9 cellular contexts compared by ENCODE assay signal in genomic region chr3:129975332-129976090, GRCh38. TPM values are rescaled to one million over a fixed set of nuclear protein-coding genes. Genes with fewer than 3 reads are reported as not detected.
DNase-seq lines count a peak whose midpoint lies in the region; ATAC-seq and TF ChIP-seq lines count a peak whose summit lies in the region.
"Had no signal": no experiment of that assay in that cellular context is flagged by ENCODE, and none has a peak within 500 bp of the region (broad histone marks: within the 10 kb centered on the region; RNA-seq: fewer than 3 reads in every experiment).

No MANE protein-coding gene starts in this region.

- peaks cover 11% of the 10 kb centered on the region for H3K4me1 Mint-ChIP-seq in activated B cell treated with CpG ODN at 0.5 μM for 24 hours
- peaks cover 10% of the 10 kb centered on the region for H3K4me1 Mint-ChIP-seq in progenitor cell of endocrine pancreas (ENCODE audit: low read depth)

- H3K27me3 Mint-ChIP-seq in activated B cell treated with CpG ODN at 0.5 μM for 24 hours, result peaks cover 60% of the 10 kb centered on the region
- H3K27me3 Mint-ChIP-seq in progenitor cell of endocrine pancreas, result peaks cover 93% of the 10 kb centered on the region

- CTCF ChIA-PET in activated B cell treated with CpG ODN at 0.5 μM for 24 hours (lab: Charles Lee), result no interaction called here
- CTCF ChIA-PET in HEK293T (lab: Yijun Ruan, JAX), result no interaction called here

- WGBS in heart left ventricle, 4 donors, result 4 to 12% (median 11%) methylated on average over 27 to 62 of the region's 62 CpGs

- peaks cover 28 to 70% (median 46%) of the 10 kb centered on the region in 9 donors for H3K27me3 ChIP-seq in heart left ventricle

- no peak overlapping the region for H3K27ac ChIP-seq in heart left ventricle

- intact Hi-C loops in activated B cell treated with CpG ODN at 0.5 μM for 24 hours (cut with micrococcal nuclease), result no loop called here
- intact Hi-C loops in heart left ventricle (cut with DNase I), result no loop called here

- DNase-seq in D341Med (ENCODE audit: low spot score) (peak; percentile 62), activated B cell treated with CpG ODN at 0.5 μM for 24 hours (peak; percentile 17), heart left ventricle (peak in 2 of 5 donors; percentile 37 to 65), progenitor cell of endocrine pancreas (ENCODE audit: low spot score, unreplicated experiment) (peak; percentile 15), RKO (ENCODE audit: low spot score) (no peak), HEK293T (ENCODE audit: extremely low spot score) (no peak)

- peak overlapping the region; percentile 81 for H3K4me3 Mint-ChIP-seq in activated B cell treated with CpG ODN at 0.5 μM for 24 hours
- H3K4me3 Mint-ChIP-seq in progenitor cell of endocrine pancreas (ENCODE audit: low read depth), result peak overlapping the region; percentile 62

- H3K36me3 Mint-ChIP-seq in activated B cell treated with CpG ODN at 0.5 μM for 24 hours (ENCODE audit: low read depth) (no peaks in the 10 kb centered on the region), progenitor cell of endocrine pancreas (ENCODE audit: insufficient read depth) (no peaks in the 10 kb centered on the region)

- peak overlapping the region in 9 of 12 donors; percentile 10 to 40 (median 24) for H3K4me3 ChIP-seq in heart left ventricle

- H3K36me3 ChIP-seq in heart left ventricle, result no peaks in the 10 kb centered on the region

- no peak overlapping the region for H3K27ac Mint-ChIP-seq in activated B cell treated with CpG ODN at 0.5 μM for 24 hours
- no peak overlapping the region for H3K27ac Mint-ChIP-seq in progenitor cell of endocrine pancreas

- H3K9me3 ChIP-seq in heart left ventricle, result no peaks in the 10 kb centered on the region

- no peaks in the 10 kb centered on the region for H3K9me3 Mint-ChIP-seq in activated B cell treated with CpG ODN at 0.5 μM for 24 hours
- H3K9me3 Mint-ChIP-seq in progenitor cell of endocrine pancreas (ENCODE audit: low read depth), result no peaks in the 10 kb centered on the region

- TF ChIP-seq CTCF in activated B cell treated with CpG ODN at 0.5 μM for 24 hours (IDR thresholded peaks at IDR 0.05) (no peak), heart left ventricle (IDR thresholded peaks at IDR 0.05) (no peak), progenitor cell of endocrine pancreas (IDR thresholded peaks at IDR 0.05; ENCODE audit: unreplicated experiment) (peak; percentile 37)

- no peak for TF ChIP-seq POLR2A in heart left ventricle (IDR thresholded peaks at IDR 0.05)

- peak; percentile 37 for ATAC-seq in activated B cell treated with CpG ODN at 0.5 μM for 24 hours (ENCODE audit: low read depth)
- ATAC-seq in heart left ventricle, result peak in 3 of 4 donors; percentile 38 to 42 (median 39)
- ATAC-seq in GM21737 (IDR thresholded peaks at IDR 0.05; ENCODE audit: unreplicated experiment), result no peak
- no peak for ATAC-seq in HG02840 (IDR thresholded peaks at IDR 0.05; ENCODE audit: low FRiP score, unreplicated experiment)
- ATAC-seq: Panc1 had no signal

- POLR2A ChIA-PET in activated B cell treated with CpG ODN at 0.5 μM for 24 hours (lab: Charles Lee) (no interaction called here), HEK293T (lab: Yijun Ruan, JAX) (no interaction called here)

- H3K4me1 ChIP-seq in heart left ventricle, result peaks cover 0 to 17% (median 14%) of the 10 kb centered on the region in 12 donors

TF ChIP-seq in HEK293T, 16 proteins besides CTCF, POLR2A, EP300 and RAD21:
- TF ChIP-seq PKNOX1 (IDR thresholded peaks at IDR 0.05) (no peak), FOXA1 (IDR thresholded peaks at IDR 0.05) (no peak), L3MBTL2 (conservative IDR thresholded peaks at IDR 0.05) (no peak), HDGF (IDR thresholded peaks at IDR 0.05; ENCODE audit: borderline replicate concordance) (no peak), SUZ12 (IDR thresholded peaks at IDR 0.05) (no peak), BHLHE40 (IDR thresholded peaks at IDR 0.05; ENCODE audit: borderline replicate concordance) (no peak)

RNA-seq across cellular contexts. Expression of gene TRH, which starts 1.0 kb away (rescaled TPM):
- not detected in 2 replicates for total RNA-seq in activated B cell treated with CpG ODN at 0.5 μM for 24 hours
- not detected for total RNA-seq in heart left ventricle
- not detected for polyA plus RNA-seq in heart left ventricle
- total RNA-seq in progenitor cell of endocrine pancreas, result 0.24 and 0.36 TPM in 2 replicates

Comparison
In these comparisons a context has a peak if more than half of its experiments do, and no peak if none do; other contexts are left out.
1. DNase-seq: peak in D341Med (single experiment), activated B cell treated with CpG ODN at 0.5 μM for 24 hours (single experiment) and progenitor cell of endocrine pancreas (single experiment); none in RKO (single experiment) and HEK293T (single experiment).
2. ATAC-seq: peak in activated B cell treated with CpG ODN at 0.5 μM for 24 hours (single experiment) and heart left ventricle (3 of 4); none in GM21737 (single experiment) and HG02840 (single experiment).